Comparison of ENCODE assay signal across 9 cellular contexts in the genomic region with DNA sequence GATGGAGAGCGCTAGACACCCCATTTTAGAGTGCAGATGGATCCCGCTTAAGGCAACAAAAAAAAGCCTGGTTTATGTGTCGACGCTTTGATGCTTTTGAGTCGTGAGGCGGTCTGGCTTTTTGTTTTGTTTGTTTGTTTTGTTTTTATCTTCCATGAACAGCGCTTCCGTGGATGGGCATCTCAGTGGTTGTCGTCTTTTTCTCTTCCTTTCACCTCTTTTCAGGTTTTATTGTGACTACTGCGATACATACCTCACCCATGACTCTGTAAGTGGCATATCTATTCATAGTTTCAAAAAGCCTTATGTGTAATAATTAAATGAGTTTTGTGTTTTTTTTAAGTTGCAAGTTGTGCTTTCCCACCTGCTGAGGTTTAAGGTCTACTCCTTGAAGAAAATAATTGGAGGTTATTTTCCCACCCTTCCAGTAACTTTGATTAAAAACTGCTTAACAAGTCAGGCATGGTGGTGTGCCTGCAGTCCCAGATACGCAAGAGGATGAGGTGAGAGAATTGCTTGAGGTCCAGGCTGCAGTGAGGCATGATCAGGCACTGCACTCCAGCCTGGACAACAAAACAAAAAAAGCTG. TPM values are rescaled to one million over a fixed set of nuclear protein-coding genes. Genes with fewer than 3 reads are reported as not detected.
A peak's percentile ranks its signal among the peaks of the same experiment; 100 is the strongest.
DNase-seq lines count a peak whose midpoint lies in the region; FAIRE-seq and TF ChIP-seq lines count a peak whose summit lies in the region.
"Had no signal": no experiment of that assay in that cellular context is flagged by ENCODE, and none has a peak within 500 bp of the region (broad histone marks: within the 10 kb centered on the region; RNA-seq: fewer than 3 reads in every experiment).

No MANE protein-coding gene starts in this region.

- peak overlapping the region; percentile 76 for H2AFZ ChIP-seq in keratinocyte (ENCODE audit: control insufficient read depth, low read length)

- peak overlapping the region; percentile 92 for H3K9ac ChIP-seq in keratinocyte (ENCODE audit: control insufficient read depth, extremely low read depth, insufficient read depth, low read length)

- peaks cover 3% of the 10 kb centered on the region; the same call in 1 of the 2 replicates for H3K4me1 ChIP-seq in HAP-1
- H3K4me1 ChIP-seq in keratinocyte (ENCODE audit: control insufficient read depth, extremely low read depth, insufficient read depth, low read length) = peaks cover 10% of the 10 kb centered on the region

- H3K4me2 ChIP-seq in keratinocyte (ENCODE audit: control insufficient read depth, extremely low read depth, insufficient read depth, low read depth, low read length) = peak overlapping the region; percentile 98

- no peak overlapping the region for H3K4me3 Mint-ChIP-seq in nephron progenitor cell
- H3K4me3 Mint-ChIP-seq: activated naive CD8-positive, alpha-beta T cell treated with anti-CD3 and anti-CD28 coated beads, Interleukin-2, amount 10 ng/mL, durations not matched to agents 7 days and 5 days had no signal

- H3K36me3 ChIP-seq in HAP-1 (replicated peaks) = peaks cover 22% of the 10 kb centered on the region
- peaks cover 0 to 2% of the 10 kb centered on the region in 2 experiments for H3K36me3 ChIP-seq in keratinocyte (ENCODE audit: control insufficient read depth in 2 of 2, extremely low read depth in 1 of 2, insufficient read depth in 2 of 2, low read length in 2 of 2)

- no peaks in the 10 kb centered on the region for H3K9me3 Mint-ChIP-seq in nephron progenitor cell
- H3K9me3 Mint-ChIP-seq: activated naive CD8-positive, alpha-beta T cell treated with anti-CD3 and anti-CD28 coated beads, Interleukin-2, amount 10 ng/mL, durations not matched to agents 7 days and 5 days had no signal

- H3K4me1 Mint-ChIP-seq in nephron progenitor cell = peaks cover 8% of the 10 kb centered on the region

- H4K20me1 ChIP-seq in keratinocyte (ENCODE audit: control insufficient read depth, extremely low read depth, insufficient read depth, low read length) = no peaks in the 10 kb centered on the region

- no peaks in the 10 kb centered on the region for H3K9me3 ChIP-seq in HAP-1
- H3K9me3 ChIP-seq in keratinocyte (ENCODE audit: control insufficient read depth, low read depth, low read length) = no peaks in the 10 kb centered on the region

- peaks cover 2% of the 10 kb centered on the region; the same call in 1 of the 2 replicates for H3K27me3 ChIP-seq in HAP-1 (ENCODE audit: low read depth)
- H3K27me3 ChIP-seq in keratinocyte (ENCODE audit: control insufficient read depth, extremely low read depth, insufficient read depth, low read length) = no peaks in the 10 kb centered on the region

- dilution Hi-C loops in keratinocyte (cut with MboI; ENCODE audit: extremely low pct_ligation_motif_present, low sequenced_read_pairs) = no loop called here

- FAIRE-seq in keratinocyte (lab: Jason Lieb, UNC) = no peak

- no peaks in the 10 kb centered on the region for H3K9me1 ChIP-seq in keratinocyte (ENCODE audit: control insufficient read depth, extremely low read depth, insufficient read depth, low read length)

- H3K4me3 ChIP-seq in HAP-1 (peak overlapping the region; percentile 71), astrocyte of the cerebellum (ENCODE audit: low read depth, low read length) (peak overlapping the region; percentile 90), keratinocyte (ENCODE audit: control insufficient read depth in 2 of 3, extremely low read depth in 1 of 3, insufficient read depth in 2 of 3, low read depth in 1 of 3, low read length in 3 of 3) (peak overlapping the region; percentile 56 to 97 (median 73))

- TF ChIP-seq CTCF in astrocyte of the cerebellum (IDR thresholded peaks at IDR 0.05; ENCODE audit: low read depth, low read length, missing control alignments) = no peak
- TF ChIP-seq CTCF in keratinocyte (optimal IDR thresholded peaks at IDR 0.05 in 1 of 3, IDR thresholded peaks at IDR 0.05 in 1 of 3, conservative IDR thresholded peaks at IDR 0.05 in 1 of 3; ENCODE audit: extremely low read depth in 1 of 3, insufficient read depth in 2 of 3, low read length in 3 of 3) = no peak
- TF ChIP-seq CTCF in nephron progenitor cell (IDR thresholded peaks at IDR 0.05) = no peak

- H3K27ac Mint-ChIP-seq in nephron progenitor cell = no peak overlapping the region

- peak overlapping the region; percentile 88 for H3K27ac ChIP-seq in keratinocyte (ENCODE audit: control insufficient read depth, insufficient read depth, low read length)
- peak overlapping the region; percentile 86 for H3K27ac ChIP-seq in substantia nigra (ENCODE audit: low read depth, low read length, poor library complexity, severe bottlenecking)

- peaks cover 11% of the 10 kb centered on the region for H3K36me3 Mint-ChIP-seq in nephron progenitor cell (ENCODE audit: low read depth)

- DNase-seq in HAP-1 (ENCODE audit: low spot score in 2 of 2) (no peak), astrocyte of the cerebellum (ENCODE audit: low read depth) (no peak), keratinocyte (ENCODE audit: low read depth, low spot score) (no peak), substantia nigra (lab: John Stamatoyannopoulos, UW) (no peak), NCI-H1436 (lab: John Stamatoyannopoulos, UW) (no peak), nephron progenitor cell (no peak), D341Med (ENCODE audit: low spot score) (no peak), C1 segment of cervical spinal cord (lab: John Stamatoyannopoulos, UW) (no peak)

- H3K27me3 Mint-ChIP-seq in nephron progenitor cell (ENCODE audit: low read depth, poor library complexity) = peaks cover 10% of the 10 kb centered on the region
- H3K27me3 Mint-ChIP-seq: activated naive CD8-positive, alpha-beta T cell treated with anti-CD3 and anti-CD28 coated beads, Interleukin-2, amount 10 ng/mL, durations not matched to agents 7 days and 5 days had no signal

- peaks cover 40% of the 10 kb centered on the region for H3K79me2 ChIP-seq in keratinocyte (ENCODE audit: control insufficient read depth, insufficient read depth, low read length)

- in situ Hi-C loops in HAP-1 (cut with MboI; ENCODE audit: low sequenced_read_pairs) (no loop called here), astrocyte of the cerebellum (cut with HindIII; ENCODE audit: low sequenced_read_pairs) (no loop called here)

RNA-seq across cellular contexts. Expression of a gene that starts 0.5 kb away (rescaled TPM):
- 127 to 216 TPM (median 185 TPM) in 3 replicates for polyA plus RNA-seq in keratinocyte
- 24.5 TPM for polyA plus RNA-seq in keratinocyte (2011; ENCODE audit: low read depth)
- polyA plus RNA-seq in keratinocyte (2011; cell fraction: cytosol; rRNA removed) = 193 and 215 TPM in 2 replicates
- 116 and 140 TPM in 2 replicates for polyA plus RNA-seq in keratinocyte (2011; cell fraction: nucleus; rRNA removed)
- polyA plus RNA-seq in keratinocyte (2012; ENCODE audit: low replicate concordance) = 87.6 and 153 TPM in 2 replicates
- polyA minus RNA-seq in keratinocyte = 56.4 to 82.9 TPM (median 63.4 TPM) in 3 replicates
- polyA minus RNA-seq in keratinocyte (2011; cell fraction: cytosol; rRNA and poly(A)+ RNA removed) = 46.2 TPM
- 8.3 and 21.6 TPM in 2 replicates for polyA minus RNA-seq in keratinocyte (2011; cell fraction: nucleus; rRNA and poly(A)+ RNA removed)

RNA-seq across cellular contexts. Expression of a gene that starts 34.1 kb away (rescaled TPM):
- polyA plus RNA-seq in keratinocyte = 4.4 to 4.9 TPM (median 4.5 TPM) in 3 replicates
- 3.4 TPM for polyA plus RNA-seq in keratinocyte (2011; ENCODE audit: low read depth)
- 4.0 and 6.1 TPM in 2 replicates for polyA plus RNA-seq in keratinocyte (2011; cell fraction: cytosol; rRNA removed)
- polyA plus RNA-seq in keratinocyte (2011; cell fraction: nucleus; rRNA removed) = 7.0 and 7.1 TPM in 2 replicates
- 3.7 and 4.5 TPM in 2 replicates for polyA plus RNA-seq in keratinocyte (2012; ENCODE audit: low replicate concordance)
- polyA minus RNA-seq in keratinocyte = 10.6 to 14.8 TPM (median 13.8 TPM) in 3 replicates
- 7.5 TPM for polyA minus RNA-seq in keratinocyte (2011; cell fraction: cytosol; rRNA and poly(A)+ RNA removed)
- polyA minus RNA-seq in keratinocyte (2011; cell fraction: nucleus; rRNA and poly(A)+ RNA removed) = 8.4 and 16.1 TPM in 2 replicates
